In the genomic region with DNA sequence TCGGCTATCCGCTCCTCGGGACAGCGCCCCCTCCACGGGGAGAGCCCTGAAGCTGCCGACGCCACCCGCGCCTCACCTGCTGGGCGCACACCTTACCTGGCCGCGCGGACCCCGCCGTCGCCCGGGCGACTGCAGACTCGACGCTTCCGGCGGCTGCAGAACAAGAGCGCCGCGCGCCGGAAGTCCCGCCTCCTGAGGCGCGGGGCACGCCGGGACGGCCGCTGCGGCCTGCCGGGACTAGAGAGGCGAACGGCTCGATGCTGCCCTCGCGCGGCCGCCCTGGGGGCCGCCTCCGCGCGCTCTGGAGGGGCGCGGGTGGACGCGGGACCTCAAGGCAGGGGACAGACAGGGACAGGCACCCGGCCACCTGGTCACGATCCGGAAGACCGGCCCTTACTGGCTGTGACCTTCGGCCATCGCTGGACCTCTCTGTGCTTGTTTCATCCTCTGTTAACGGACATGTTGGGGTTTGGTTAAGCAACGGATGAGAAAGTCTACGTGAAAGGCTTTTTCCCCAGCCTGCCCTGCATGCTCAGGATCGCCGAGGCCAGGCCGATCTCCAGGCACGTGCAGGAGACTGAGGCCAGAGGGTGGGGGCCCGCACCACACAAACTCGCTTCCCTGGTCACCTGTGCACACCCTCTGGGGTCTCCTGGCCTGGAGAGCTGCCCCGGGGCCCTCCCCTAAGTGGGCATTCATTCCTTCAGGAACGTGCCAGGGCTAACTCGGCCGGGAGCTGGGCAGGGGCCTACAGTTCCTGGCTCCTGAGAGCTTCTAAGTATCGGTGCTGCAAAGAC, we compare ENCODE assay signal across 8 cellular contexts. TPM values are rescaled to one million over a fixed set of nuclear protein-coding genes. Genes with fewer than 3 reads are reported as not detected.
DNase-seq lines count a peak whose midpoint lies in the region; ATAC-seq and TF ChIP-seq lines count a peak whose summit lies in the region.

SNAPC4 (minus strand) TSS at position 133 of the 797 bp plus-strand sequence. CDS start 1,742 bp downstream, outside the sequence.

- ATAC-seq in GM19025 (IDR thresholded peaks at IDR 0.05; ENCODE audit: low read depth, unreplicated experiment) (peak; percentile 62), HG03432 (IDR thresholded peaks at IDR 0.05; ENCODE audit: unreplicated experiment) (peak; percentile 71)

- peak; percentile 51 for DNase-seq in AG09319 (ENCODE audit: extremely low read depth, low read depth)
- DNase-seq in NCI-H526 treated with DMSO at 0.1 percent for 48 hours (lab: John Stamatoyannopoulos, UW): peak; percentile 30
- peak; percentile 86 for DNase-seq in activated CD4-positive, alpha-beta T cell treated with anti-CD3 and anti-CD28 coated beads, Interleukin-2, amount 10 ng/mL, durations not matched to agents 7 days and 5 days
- peak; percentile 73 to 89 for DNase-seq in dermis microvascular lymphatic vessel endothelial cell (ENCODE audit: low read depth in 2 of 2)
- DNase-seq in stimulated activated CD4-positive, alpha-beta T cell treated with anti-CD3 and anti-CD28 coated beads, Interleukin-2, amount 100 ng/mL, for 48 hours: peak; percentile 83 to 89

- H3K9ac ChIP-seq in liver (ENCODE audit: low read depth in 1 of 2, low read length in 2 of 2): peak within 1 kb of the TSS; percentile 50 to 56

- H3K36me3 ChIP-seq in liver (ENCODE audit: control insufficient read depth in 4 of 4, insufficient read depth in 3 of 4, low read depth in 1 of 4, low read length in 3 of 4): peaks cover 2 to 29% (median 5%) of the 10 kb centered on the region in 4 donors

- H3K9me3 Mint-ChIP-seq in activated CD4-positive, alpha-beta T cell treated with anti-CD3 and anti-CD28 coated beads, Interleukin-2, amount 10 ng/mL, durations not matched to agents 7 days and 5 days: no peaks in the 10 kb centered on the region

- WGBS in liver: 6% methylated on average over 71 of the region's 71 CpGs

- peak within 1 kb of the TSS; percentile 11 to 80 for H3K27ac ChIP-seq in liver (ENCODE audit: low read depth in 1 of 2, low read length in 2 of 2)

- peak; percentile 68 to 80 for TF ChIP-seq RAD21 in liver (IDR thresholded peaks at IDR 0.05)

- H3K4me1 Mint-ChIP-seq in activated CD4-positive, alpha-beta T cell treated with anti-CD3 and anti-CD28 coated beads, Interleukin-2, amount 10 ng/mL, durations not matched to agents 7 days and 5 days: peaks cover 57% of the 10 kb centered on the region

- CTCF ChIA-PET in activated CD4-positive, alpha-beta T cell treated with anti-CD3 and anti-CD28 coated beads, Interleukin-2, amount 10 ng/mL, durations not matched to agents 7 days and 5 days (lab: Charles Lee): interaction anchor here (0.6 to 7.1 kb wide), 12 partner anchors 8 to 327 kb away, joined by 3 to 40 read pairs (median 4); partner anchors contain the start of gene DNLZ

- no peaks in the 10 kb centered on the region for H3K9me3 ChIP-seq in liver (ENCODE audit: control insufficient read depth in 4 of 4, low read length in 3 of 4)

- H3K27ac Mint-ChIP-seq in activated CD4-positive, alpha-beta T cell treated with anti-CD3 and anti-CD28 coated beads, Interleukin-2, amount 10 ng/mL, durations not matched to agents 7 days and 5 days: peak within 1 kb of the TSS; percentile 86

- no peaks in the 10 kb centered on the region for H3K27me3 Mint-ChIP-seq in activated CD4-positive, alpha-beta T cell treated with anti-CD3 and anti-CD28 coated beads, Interleukin-2, amount 10 ng/mL, durations not matched to agents 7 days and 5 days

- peaks cover 6 to 48% (median 35%) of the 10 kb centered on the region in 4 donors for H3K4me1 ChIP-seq in liver (ENCODE audit: control insufficient read depth in 4 of 4, insufficient read depth in 4 of 4, low read length in 3 of 4)

- H3K4me3 Mint-ChIP-seq in activated CD4-positive, alpha-beta T cell treated with anti-CD3 and anti-CD28 coated beads, Interleukin-2, amount 10 ng/mL, durations not matched to agents 7 days and 5 days: peak within 1 kb of the TSS; percentile 80

- H3K4me3 ChIP-seq in liver (ENCODE audit: low read depth in 1 of 3, low read length in 3 of 3): peak within 1 kb of the TSS; percentile 68 to 86 (median 80)

- no peaks in the 10 kb centered on the region for H3K27me3 ChIP-seq in liver (ENCODE audit: control insufficient read depth in 4 of 4, insufficient read depth in 4 of 4, low read length in 3 of 4)

- TF ChIP-seq CTCF in AG09319 (IDR thresholded peaks at IDR 0.05; ENCODE audit: low read depth, low read length) (peak; percentile 54), liver (IDR thresholded peaks at IDR 0.05; ENCODE audit: low read depth, low read length, missing input control) (peak; percentile 90)

- POLR2A ChIA-PET in activated CD4-positive, alpha-beta T cell treated with anti-CD3 and anti-CD28 coated beads, Interleukin-2, amount 10 ng/mL, durations not matched to agents 7 days and 5 days (lab: Charles Lee): no interaction called here

- peaks cover 28% of the 10 kb centered on the region for H3K36me3 Mint-ChIP-seq in activated CD4-positive, alpha-beta T cell treated with anti-CD3 and anti-CD28 coated beads, Interleukin-2, amount 10 ng/mL, durations not matched to agents 7 days and 5 days (ENCODE audit: low read depth)

TF ChIP-seq in liver, 16 proteins besides CTCF, POLR2A, EP300 and RAD21:
- TF ChIP-seq NR2F2 (IDR thresholded peaks at IDR 0.05) (no peak), RXRA (IDR thresholded peaks at IDR 0.05) (no peak), REST (IDR thresholded peaks at IDR 0.05) (no peak), FOXA1 (IDR thresholded peaks at IDR 0.05) (no peak), TAF1 (conservative IDR thresholded peaks at IDR 0.05) (no peak), HNF4A (conservative IDR thresholded peaks at IDR 0.05) (no peak), SP1 (IDR thresholded peaks at IDR 0.05) (no peak), YY1 (IDR thresholded peaks at IDR 0.05) (peak; percentile 14), HNF4G (IDR thresholded peaks at IDR 0.05) (no peak), GABPA (IDR thresholded peaks at IDR 0.05 in 1 of 2, conservative IDR thresholded peaks at IDR 0.05 in 1 of 2) (peak; percentile 57 to 90), EGR1 (IDR thresholded peaks at IDR 0.05; ENCODE audit: low read depth in 2 of 2) (no peak), JUND (IDR thresholded peaks at IDR 0.05) (no peak), ZBTB33 (IDR thresholded peaks at IDR 0.05) (no peak)
- TF ChIP-seq, protein P1, sequence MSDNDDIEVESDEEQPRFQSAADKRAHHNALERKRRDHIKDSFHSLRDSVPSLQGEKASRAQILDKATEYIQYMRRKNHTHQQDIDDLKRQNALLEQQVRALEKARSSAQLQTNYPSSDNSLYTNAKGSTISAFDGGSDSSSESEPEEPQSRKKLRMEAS (IDR thresholded peaks at IDR 0.05): no peak
- TF ChIP-seq, protein P2, sequence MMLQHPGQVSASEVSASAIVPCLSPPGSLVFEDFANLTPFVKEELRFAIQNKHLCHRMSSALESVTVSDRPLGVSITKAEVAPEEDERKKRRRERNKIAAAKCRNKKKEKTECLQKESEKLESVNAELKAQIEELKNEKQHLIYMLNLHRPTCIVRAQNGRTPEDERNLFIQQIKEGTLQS (IDR thresholded peaks at IDR 0.05): no peak

RNA-seq across cellular contexts. Expression of gene SNAPC4, which starts in this region (rescaled TPM):
- 10 to 100 TPM in 1 of 2 experiments, 1 to 10 TPM in 1; 9.4 to 10.8 TPM for total RNA-seq in activated CD4-positive, alpha-beta T cell treated with anti-CD3 and anti-CD28 coated beads, Interleukin-2, amount 10 ng/mL, durations not matched to agents 7 days and 5 days
- 3.5 and 5.6 TPM in 2 replicates for total RNA-seq in dermis microvascular lymphatic vessel endothelial cell
- 1 to 10 TPM; 2.3 to 4.2 TPM for total RNA-seq in liver
- 1 to 10 TPM in 1 of 2 donors, under 1 TPM in 1; 0.75 to 3.9 TPM for polyA plus RNA-seq in liver

Comparison
In these comparisons a context has a peak if more than half of its experiments do, and no peak if none do; other contexts are left out.
1. Peak in every context shown above with its lines: DNase-seq, ATAC-seq, H3K4me3 ChIP-seq and H3K27ac ChIP-seq.
2. DNase-seq: peak in every context shown above with its lines; median percentile 86 in activated CD4-positive, alpha-beta T cell treated with anti-CD3 and anti-CD28 coated beads, Interleukin-2, amount 10 ng/mL, durations not matched to agents 7 days and 5 days; 86 in stimulated activated CD4-positive, alpha-beta T cell treated with anti-CD3 and anti-CD28 coated beads, Interleukin-2, amount 100 ng/mL, for 48 hours; 81 in dermis microvascular lymphatic vessel endothelial cell; 51 in AG09319; 30 in NCI-H526 treated with DMSO at 0.1 percent for 48 hours.